ENCODE assay signal across 19 cellular contexts in the genomic region with DNA sequence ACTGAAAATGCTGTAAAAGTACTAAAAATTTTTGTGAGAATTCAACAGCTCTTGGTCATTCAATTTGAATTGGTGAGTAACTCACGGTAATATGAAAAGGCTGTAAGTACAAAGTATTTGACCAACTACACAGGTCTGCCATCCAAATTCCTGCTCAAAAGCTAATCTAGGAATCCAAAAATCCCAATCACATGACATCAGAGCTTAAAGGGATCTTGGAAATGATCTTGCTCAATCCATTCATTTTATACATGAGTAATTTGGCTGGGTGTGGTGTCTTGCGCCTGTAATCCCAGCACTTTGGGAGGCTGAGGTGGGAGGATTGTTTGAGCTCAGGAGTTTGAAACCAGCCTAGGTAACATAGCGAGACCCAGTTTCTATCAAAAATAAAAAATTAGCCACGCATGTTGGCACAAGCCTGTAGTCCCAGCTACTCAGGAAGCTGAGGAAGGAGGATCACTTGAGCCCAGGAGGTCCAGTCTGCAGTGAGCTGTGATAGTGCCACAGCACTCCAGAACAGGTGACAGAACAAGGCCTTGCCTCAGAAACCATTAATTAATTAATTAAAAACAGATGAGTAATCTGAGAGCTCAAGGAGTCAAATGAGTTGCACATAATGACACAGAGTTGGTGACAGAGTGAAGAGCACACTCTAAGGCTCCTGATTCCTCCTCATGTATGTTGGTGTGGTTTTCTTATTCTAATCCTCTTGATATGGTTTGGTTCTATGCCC. TPM values are rescaled to one million over a fixed set of nuclear protein-coding genes. Genes with fewer than 3 reads are reported as not detected.
DNase-seq lines count a peak whose midpoint lies in the region; ATAC-seq and TF ChIP-seq lines count a peak whose summit lies in the region.
"Had no signal": no experiment of that assay in that cellular context is flagged by ENCODE, and none has a peak within 500 bp of the region (broad histone marks: within the 10 kb centered on the region; RNA-seq: fewer than 3 reads in every experiment).

No MANE protein-coding gene starts in this region.

- H3K79me1 ChIP-seq in IMR-90 (ENCODE audit: low read depth in 1 of 2, low read length in 2 of 2): peaks cover 15 to 66% of the 10 kb centered on the region in 2 experiments; a peak in 2 of 4 replicates

- no peak overlapping the region for H3K56ac ChIP-seq in IMR-90 (ENCODE audit: extremely low read depth, insufficient read depth, low read length)

- H2BK20ac ChIP-seq in IMR-90 (ENCODE audit: low read depth, low read length): no peak overlapping the region

- no peak overlapping the region for H3K4me2 ChIP-seq in IMR-90 (ENCODE audit: low read depth, low read length)

- no peak overlapping the region for H4K5ac ChIP-seq in IMR-90 (ENCODE audit: low read depth, low read length)

- H3K27me3 Mint-ChIP-seq in nephron progenitor cell (ENCODE audit: low read depth, poor library complexity): no peaks in the 10 kb centered on the region

- no peak for TF ChIP-seq EP300 in ovary (IDR thresholded peaks at IDR 0.05)

- no CpG with 5 or more reads among the region's 4 CpGs for WGBS in IMR-90 (ENCODE audit: extremely low coverage in 2 of 2, insufficient read length in 1 of 2), 2 experiments
- WGBS in ovary, 3 donors: 97 to 98% (median 97%) methylated on average over 4 of the region's 4 CpGs

- peaks cover 16% of the 10 kb centered on the region; the same call in 1 of the 2 replicates for H4K20me1 ChIP-seq in IMR-90 (ENCODE audit: insufficient read depth, low read length)

- H3K27ac ChIP-seq in IMR-90 (ENCODE audit: insufficient read depth, low read length) (no peak overlapping the region), ovary (no peak overlapping the region)

- H2BK15ac ChIP-seq in IMR-90 (ENCODE audit: low read depth, low read length): peak overlapping the region; percentile 5; the same call in 1 of the 3 replicates

- no peaks in the 10 kb centered on the region for H3K9me3 ChIP-seq in IMR-90 (ENCODE audit: control insufficient read depth, insufficient read depth, low read length)
- no peaks in the 10 kb centered on the region for H3K9me3 ChIP-seq in ovary

- peak overlapping the region; percentile 20; the same call in 1 of the 2 replicates for H3K4ac ChIP-seq in IMR-90 (ENCODE audit: low read depth, low read length)

- POLR2A ChIA-PET in IMR-90 (lab: Charles Lee; ENCODE audit: unreplicated experiment): no interaction called here

- H3K18ac ChIP-seq in IMR-90 (ENCODE audit: low read depth, low read length): no peak overlapping the region

- dilution Hi-C loops in IMR-90 (cut with HindIII; ENCODE audit: low sequenced_read_pairs, unreplicated experiment): no loop called here

- BruUV-seq in IMR-90 (replicated peaks; lab: Mats Ljungman, UMichigan): no TSS peak

- H3K36me3 Mint-ChIP-seq in nephron progenitor cell (ENCODE audit: low read depth): no peaks in the 10 kb centered on the region

- no peak for TF ChIP-seq POLR2A in IMR-90 (IDR thresholded peaks at IDR 0.05; ENCODE audit: low read depth, low read length)
- TF ChIP-seq POLR2A in ovary (IDR thresholded peaks at IDR 0.05): no peak

- H4K8ac ChIP-seq in IMR-90 (ENCODE audit: low read depth in 2 of 2, low read length in 2 of 2): no peak overlapping the region

- no peak overlapping the region for H2AFZ ChIP-seq in IMR-90 (replicated peaks; ENCODE audit: low read length, poor library complexity)

- peak overlapping the region; percentile 32; the same call in 1 of the 2 replicates for H2BK120ac ChIP-seq in IMR-90 (ENCODE audit: low read depth, low read length)

- no peak overlapping the region for H3K9ac ChIP-seq in IMR-90 (ENCODE audit: low read depth, low read length)

- peak overlapping the region; percentile 78 for H2AK5ac ChIP-seq in IMR-90 (ENCODE audit: low read depth, low read length)

- no peaks in the 10 kb centered on the region for H3K9me3 Mint-ChIP-seq in nephron progenitor cell
- H3K9me3 Mint-ChIP-seq: activated CD4-positive, alpha-beta T cell treated with anti-CD3 and anti-CD28 coated beads, Interleukin-2, amount 10 ng/mL, durations not matched to agents 7 days and 5 days; activated T-helper 1 cell treated with anti-CD3 and anti-CD28 coated beads, Interleukin-12 subunit alpha, Interleukin-12 subunit beta, Interleukin-2, Interleukin-4 antibody, amounts not matched to agents 30 ng/mL and 10 ng/mL and 1 ng/mL, durations not matched to agents 14 hours and 24 hours and 36 hours; T-helper 2 cell treated with Interferon-gamma antibody and Interleukin-4, amounts not matched to agents 5 μg/mL and 100 μg/mL, for 36 hours had no signal

- H3K27ac Mint-ChIP-seq in nephron progenitor cell: no peak overlapping the region
- H3K27ac Mint-ChIP-seq: activated CD4-positive, alpha-beta T cell treated with anti-CD3 and anti-CD28 coated beads, Interleukin-2, amount 10 ng/mL, durations not matched to agents 7 days and 5 days; activated T-helper 1 cell treated with anti-CD3 and anti-CD28 coated beads, Interleukin-12 subunit alpha, Interleukin-12 subunit beta, Interleukin-2, Interleukin-4 antibody, amounts not matched to agents 30 ng/mL and 10 ng/mL and 1 ng/mL, durations not matched to agents 14 hours and 24 hours and 36 hours; B cell; T-helper 2 cell treated with Interferon-gamma antibody and Interleukin-4, amounts not matched to agents 5 μg/mL and 100 μg/mL, for 36 hours had no signal

- H3K4me3 ChIP-seq in IMR-90 (ENCODE audit: insufficient read depth, low read depth, low read length) (no peak overlapping the region), cardiac fibroblast (replicated peaks in 1 of 2; ENCODE audit: low read depth in 2 of 2, low read length in 2 of 2) (no peak overlapping the region), ovary (no peak overlapping the region)

- peak; percentile 21; the same call in 1 of the 2 replicates for ATAC-seq in IMR-90 (ENCODE audit: low read depth)
- ATAC-seq in GM18907 (IDR thresholded peaks at IDR 0.05; ENCODE audit: unreplicated experiment): no peak
- ATAC-seq: stimulated activated naive CD8-positive, alpha-beta T cell treated with anti-CD3 and anti-CD28 coated beads, Interleukin-15, Interleukin-2, amounts not matched to agents 100 U/mL and 50 U/mL, for 24 hours had no signal

- H3K27me3 ChIP-seq in IMR-90 (ENCODE audit: control insufficient read depth, insufficient read depth, low read length) (no peaks in the 10 kb centered on the region), ovary (no peaks in the 10 kb centered on the region)

- H4K91ac ChIP-seq in IMR-90 (ENCODE audit: insufficient read depth, low read depth, low read length): no peak overlapping the region

- in situ Hi-C loops in IMR-90 (cut with MboI; ENCODE audit: low sequenced_read_pairs): no loop called here

- CTCF ChIA-PET in IMR-90 (lab: Yijun Ruan, JAX): interaction anchor here (0.6 kb wide), 1 partner anchor 254 kb away, joined by 3 read pairs; no protein-coding TSS in a partner anchor

- DNase-seq in AG20443 (ENCODE audit: low spot score) (peak; percentile 52), IMR-90 (peak; percentile 69), cardiac fibroblast (ENCODE audit: low read depth in 2 of 2) (peak; percentile 58 to 84), kidney tubule cell (ENCODE audit: low spot score) (peak; percentile 38), nephron progenitor cell (no peak), OCI-M2 (lab: John Stamatoyannopoulos, UW; ENCODE audit: unreplicated experiment) (no peak), ovary (no peak)
- DNase-seq: activated CD4-positive, alpha-beta T cell treated with anti-CD3 and anti-CD28 coated beads, Interleukin-2, amount 10 ng/mL, durations not matched to agents 7 days and 5 days; amygdala; midbrain; NCI-H2081; NCI-H82; occipital lobe; small intestine; stimulated activated naive CD8-positive, alpha-beta T cell treated with anti-CD3 and anti-CD28 coated beads, Interleukin-15, Interleukin-2, amounts not matched to agents 100 U/mL and 50 U/mL, for 24 hours had no signal

- H2BK5ac ChIP-seq in IMR-90 (ENCODE audit: low read depth, low read length, poor library complexity, severe bottlenecking): no peak overlapping the region

- H3K4me1 ChIP-seq in IMR-90 (ENCODE audit: control insufficient read depth, insufficient read depth, low read length) (peaks cover 5% of the 10 kb centered on the region), ovary (ENCODE audit: insufficient read depth) (no peaks in the 10 kb centered on the region)

- H3K23ac ChIP-seq in IMR-90 (ENCODE audit: low read depth, low read length): peak overlapping the region; percentile 19; the same call in 1 of the 2 replicates

- TF ChIP-seq CTCF in IMR-90 (conservative IDR thresholded peaks at IDR 0.05; ENCODE audit: low read depth, low read length): no peak
- no peak for TF ChIP-seq CTCF in cardiac fibroblast (IDR thresholded peaks at IDR 0.05; ENCODE audit: low read depth, low read length)
- TF ChIP-seq CTCF in nephron progenitor cell (IDR thresholded peaks at IDR 0.05): no peak
- no peak for TF ChIP-seq CTCF in ovary (IDR thresholded peaks at IDR 0.05)

- H3K4me3 Mint-ChIP-seq in nephron progenitor cell: no peak overlapping the region
- H3K4me3 Mint-ChIP-seq: activated CD4-positive, alpha-beta T cell treated with anti-CD3 and anti-CD28 coated beads, Interleukin-2, amount 10 ng/mL, durations not matched to agents 7 days and 5 days; activated T-helper 1 cell treated with anti-CD3 and anti-CD28 coated beads, Interleukin-12 subunit alpha, Interleukin-12 subunit beta, Interleukin-2, Interleukin-4 antibody, amounts not matched to agents 30 ng/mL and 10 ng/mL and 1 ng/mL, durations not matched to agents 14 hours and 24 hours and 36 hours; B cell; T-helper 2 cell treated with Interferon-gamma antibody and Interleukin-4, amounts not matched to agents 5 μg/mL and 100 μg/mL, for 36 hours had no signal

- peaks cover 14% of the 10 kb centered on the region for H3K9me1 ChIP-seq in IMR-90 (ENCODE audit: insufficient read depth, low read length)

- TF ChIP-seq RAD21 in IMR-90 (IDR thresholded peaks at IDR 0.05; ENCODE audit: low read length): no peak

- H3K36me3 ChIP-seq in IMR-90 (ENCODE audit: control insufficient read depth, insufficient read depth, low read length) (no peaks in the 10 kb centered on the region), ovary (no peaks in the 10 kb centered on the region)

- intact Hi-C loops in IMR-90 (cut with micrococcal nuclease) (no loop called here), ovary (cut with DNase I) (no loop called here)

- H2AK9ac ChIP-seq in IMR-90 (replicated peaks; ENCODE audit: low read depth, low read length, poor library complexity): no peak overlapping the region

- H3K4me1 Mint-ChIP-seq in nephron progenitor cell: peaks cover 13% of the 10 kb centered on the region
- H3K4me1 Mint-ChIP-seq: activated CD4-positive, alpha-beta T cell treated with anti-CD3 and anti-CD28 coated beads, Interleukin-2, amount 10 ng/mL, durations not matched to agents 7 days and 5 days; B cell had no signal

- peak overlapping the region; percentile 20; the same call in 1 of the 2 replicates for H3K14ac ChIP-seq in IMR-90 (replicated peaks; ENCODE audit: low read depth, low read length)

RNA-seq across cellular contexts. Expression of a gene that starts 19.8 kb away (rescaled TPM):
- 28.3 and 31.4 TPM in 2 replicates for total RNA-seq in IMR-90 (2012; rRNA removed)
- polyA plus RNA-seq in IMR-90 (2012; rRNA removed): 10.9 and 11.6 TPM in 2 replicates
- 3.9 and 8.2 TPM in 2 replicates for polyA plus RNA-seq in IMR-90 (2012; cell fraction: cytosol; rRNA removed)
- polyA plus RNA-seq in IMR-90 (2012; cell fraction: nucleus; rRNA removed; ENCODE audit: low replicate concordance): 6.4 and 38.7 TPM in 2 replicates
- 10 to 100 TPM; 15.3 to 30.2 (median 25.3) TPM for total RNA-seq in ovary
- polyA plus RNA-seq in ovary: 10 to 100 TPM in 1 of 2 donors, 1 to 10 TPM in 1; 7.9 to 20.4 TPM

Comparison
In these comparisons a context has a peak if more than half of its experiments do, and no peak if none do; other contexts are left out.
1. DNase-seq: peak in AG20443 (single experiment), IMR-90 (single experiment), cardiac fibroblast (2 of 2) and kidney tubule cell (single experiment); none in nephron progenitor cell (single experiment), OCI-M2 (single experiment) and ovary (0 of 5).